26 cellular contexts compared by ENCODE assay signal in the genomic region with DNA sequence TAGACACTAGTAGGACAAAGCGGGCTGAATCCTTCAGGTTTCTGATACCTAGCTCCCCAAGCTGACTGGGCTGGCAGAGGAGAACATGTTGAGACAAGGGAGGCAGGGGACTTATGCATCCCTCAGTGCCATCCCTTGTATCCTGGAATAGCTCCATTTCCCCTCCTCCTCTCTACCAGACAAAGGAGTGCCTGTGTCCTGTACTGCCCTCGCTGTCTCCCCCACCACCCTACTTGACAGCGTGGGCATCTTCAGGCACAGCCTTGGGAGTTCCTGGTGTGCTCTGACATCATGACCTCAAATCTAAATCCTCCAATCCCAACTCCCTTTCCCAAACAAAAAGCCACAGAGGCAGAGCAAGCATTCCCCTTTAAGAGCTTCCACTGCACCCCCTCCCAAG.
"Had no signal": no experiment of that assay in that cellular context is flagged by ENCODE, and none has a peak within 500 bp of the region (broad histone marks: within the 10 kb centered on the region; RNA-seq: fewer than 3 reads in every experiment).

No MANE protein-coding gene starts in this region.

- H3K27me3 Mint-ChIP-seq: activated naive CD8-positive, alpha-beta T cell; central memory CD8-positive, alpha-beta T cell had no signal

- H3K27ac Mint-ChIP-seq: activated CD4-positive, alpha-beta T cell treated with anti-CD3 and anti-CD28 coated beads, Interleukin-2, amount 10 ng/mL, durations not matched to agents 7 days and 5 days; activated CD8-positive, alpha-beta T cell treated with anti-CD3 and anti-CD28 coated beads, Interleukin-2, amount 10 ng/mL, durations not matched to agents 7 days and 5 days; activated naive CD8-positive, alpha-beta T cell; activated T-helper 1 cell treated with anti-CD3 and anti-CD28 coated beads, Interleukin-12 subunit alpha, Interleukin-12 subunit beta, Interleukin-2, Interleukin-4 antibody, amounts not matched to agents 30 ng/mL and 10 ng/mL and 1 ng/mL, durations not matched to agents 14 hours and 24 hours and 36 hours; progenitor cell of endocrine pancreas; T-helper 2 cell treated with Interferon-gamma antibody and Interleukin-4, amounts not matched to agents 5 μg/mL and 100 μg/mL, for 36 hours had no signal

- H3K4me3 Mint-ChIP-seq: activated CD4-positive, alpha-beta T cell treated with anti-CD3 and anti-CD28 coated beads, Interleukin-2, amount 10 ng/mL, durations not matched to agents 7 days and 5 days; activated CD8-positive, alpha-beta T cell treated with anti-CD3 and anti-CD28 coated beads, Interleukin-2, amount 10 ng/mL, durations not matched to agents 7 days and 5 days; activated naive CD8-positive, alpha-beta T cell; activated T-helper 1 cell treated with anti-CD3 and anti-CD28 coated beads, Interleukin-12 subunit alpha, Interleukin-12 subunit beta, Interleukin-2, Interleukin-4 antibody, amounts not matched to agents 30 ng/mL and 10 ng/mL and 1 ng/mL, durations not matched to agents 14 hours and 24 hours and 36 hours; central memory CD8-positive, alpha-beta T cell; T-helper 2 cell treated with Interferon-gamma antibody and Interleukin-4, amounts not matched to agents 5 μg/mL and 100 μg/mL, for 36 hours had no signal

- H3K27ac ChIP-seq: adrenal gland, transverse colon, WERI-Rb-1 had no signal

- ATAC-seq: activated CD8-positive, alpha-beta T cell treated with anti-CD3 and anti-CD28 coated beads, Interleukin-2, amount 10 ng/mL, durations not matched to agents 7 days and 5 days; left cardiac atrium; SK-N-SH treated with all-trans-retinoic acid at 6 μM for 48 hours had no signal

- H3K9me3 ChIP-seq: adrenal gland, ascending aorta, breast epithelium, transverse colon had no signal

- H3K36me3 Mint-ChIP-seq: activated naive CD8-positive, alpha-beta T cell had no signal

- H3K27me3 ChIP-seq: adrenal gland, ascending aorta, breast epithelium, transverse colon had no signal

- DNase-seq: activated CD4-positive, alpha-beta T cell treated with anti-CD3 and anti-CD28 coated beads, Interleukin-2, amount 10 ng/mL, durations not matched to agents 7 days and 5 days; activated CD4-positive, CD25-positive, alpha-beta regulatory T cell treated with anti-CD3 and anti-CD28 coated beads, Interleukin-2, amount 50 U/mL, for 72 hours; activated CD8-positive, alpha-beta T cell treated with anti-CD3 and anti-CD28 coated beads, Interleukin-2, amount 10 ng/mL, durations not matched to agents 7 days and 5 days; activated gamma-delta T cell treated with Interleukin-2 at 50 U/mL for 16 hours; adrenal gland; cortex of kidney; effector CD4-positive, alpha-beta T cell; left cardiac atrium; mesendoderm; naive B cell; stimulated activated CD4-positive, alpha-beta T cell treated with anti-CD3 and anti-CD28 coated beads, Interleukin-2, amount 100 ng/mL, for 48 hours; stimulated activated naive CD4-positive, alpha-beta T cell treated with Interleukin-2 at 50 U/mL for 16 hours; transverse colon; WERI-Rb-1 had no signal

- H3K9me3 Mint-ChIP-seq: activated CD4-positive, alpha-beta T cell treated with anti-CD3 and anti-CD28 coated beads, Interleukin-2, amount 10 ng/mL, durations not matched to agents 7 days and 5 days; activated T-helper 1 cell treated with anti-CD3 and anti-CD28 coated beads, Interleukin-12 subunit alpha, Interleukin-12 subunit beta, Interleukin-2, Interleukin-4 antibody, amounts not matched to agents 30 ng/mL and 10 ng/mL and 1 ng/mL, durations not matched to agents 14 hours and 24 hours and 36 hours; central memory CD8-positive, alpha-beta T cell; naive B cell; T-helper 2 cell treated with Interferon-gamma antibody and Interleukin-4, amounts not matched to agents 5 μg/mL and 100 μg/mL, for 36 hours had no signal

- H3K4me3 ChIP-seq: adrenal gland, ascending aorta, breast epithelium, transverse colon had no signal

- H3K36me3 ChIP-seq: breast epithelium had no signal

- FAIRE-seq: endometrium, frontal cortex, TTC549, urothelium cell line had no signal
